Comparison of ENCODE assay signal across 11 cellular contexts in the genomic region with DNA sequence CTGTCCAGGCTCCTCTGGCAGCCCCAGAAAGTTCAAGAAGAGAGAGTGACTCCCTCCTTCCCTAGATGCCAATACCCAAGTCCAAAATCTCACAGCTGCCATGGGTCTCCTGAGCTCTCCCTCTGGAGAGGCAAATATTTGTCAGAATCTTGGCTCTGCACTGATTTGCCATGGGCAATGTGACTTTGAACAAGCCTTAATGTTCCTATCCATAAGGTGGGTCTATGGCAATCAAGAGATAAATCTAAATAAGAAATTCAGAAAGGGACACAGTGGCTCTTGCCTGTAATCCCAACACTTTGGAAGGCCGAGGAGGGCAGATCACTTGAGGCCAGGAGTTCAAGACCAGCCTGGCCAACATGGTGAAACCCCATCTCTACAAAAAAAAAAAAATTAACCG. TPM values are rescaled to one million over a fixed set of nuclear protein-coding genes. Genes with fewer than 3 reads are reported as not detected.
"Had no signal": no experiment of that assay in that cellular context is flagged by ENCODE, and none has a peak within 500 bp of the region (broad histone marks: within the 10 kb centered on the region; RNA-seq: fewer than 3 reads in every experiment).

No MANE protein-coding gene starts in this region.

- H3K27ac Mint-ChIP-seq: activated B cell treated with CpG ODN at 0.5 μM for 24 hours, endodermal cell had no signal

- H3K9me3 ChIP-seq: gastroesophageal sphincter, pancreas, tibial artery had no signal

- ATAC-seq: gastroesophageal sphincter, pancreas had no signal

- H3K36me3 ChIP-seq: cardiac muscle cell, gastroesophageal sphincter, pancreas, tibial artery had no signal

- H3K4me3 ChIP-seq: cardiac muscle cell, gastroesophageal sphincter, lung, pancreas, tibial artery had no signal

- H3K9me3 Mint-ChIP-seq: activated B cell treated with CpG ODN at 0.5 μM for 24 hours, endodermal cell had no signal

- H3K4me3 Mint-ChIP-seq: activated B cell treated with CpG ODN at 0.5 μM for 24 hours, endodermal cell had no signal

- H3K27ac ChIP-seq: cardiac muscle cell, gastroesophageal sphincter, pancreas, tibial artery had no signal

- H3K27me3 ChIP-seq: gastroesophageal sphincter, pancreas, tibial artery had no signal

- DNase-seq: activated B cell treated with CpG ODN at 0.5 μM for 24 hours; midbrain; pancreas; stimulated activated CD4-positive, alpha-beta T cell treated with anti-CD3 and anti-CD28 coated beads, Interleukin-2, amount 100 ng/mL, for 48 hours; tibial artery had no signal

RNA-seq across cellular contexts. Expression of a gene that starts 12.4 kb away (rescaled TPM):
- total RNA-seq: activated B cell treated with CpG ODN at 0.5 μM for 24 hours; cardiac muscle cell; dermis microvascular lymphatic vessel endothelial cell; T-helper 2 cell treated with Interferon-gamma antibody and Interleukin-4, amounts not matched to agents 100 ng/mL and 5 ng/mL, for 36 hours had no signal
- polyA plus RNA-seq: cardiac muscle cell had no signal
